2 cellular contexts compared by ENCODE assay signal in genomic region chr17:48559609-48560451, GRCh38.
TF ChIP-seq lines count a peak whose summit lies in the region.

No MANE protein-coding gene starts in this region.

TF ChIP-seq in liver, 16 proteins besides CTCF, POLR2A, EP300 and RAD21:
- TF ChIP-seq EGR1 (IDR thresholded peaks at IDR 0.05; ENCODE audit: low read depth in 2 of 2) = no peak
- TF ChIP-seq NR2F2 (IDR thresholded peaks at IDR 0.05) = peak; percentile 19
- no peak for TF ChIP-seq HNF4G (IDR thresholded peaks at IDR 0.05)
- no peak for TF ChIP-seq RXRA (IDR thresholded peaks at IDR 0.05)
- no peak for TF ChIP-seq MAX (IDR thresholded peaks at IDR 0.05)

TF ChIP-seq in HepG2, 621 proteins besides CTCF, POLR2A, EP300 and RAD21:
- no peak for TF ChIP-seq ZNF7 (CRISPR knock-in tag; IDR thresholded peaks at IDR 0.05)
TF ChIP-seq in HepG2: peak in this region for 0.
